In genomic region chr1:205273551-205273982, GRCh38 we compare ENCODE assay signal across 8 cellular contexts. TPM values are rescaled to one million over a fixed set of nuclear protein-coding genes. Genes with fewer than 3 reads are reported as not detected.
DNase-seq lines count a peak whose midpoint lies in the region; ATAC-seq, FAIRE-seq and TF ChIP-seq lines count a peak whose summit lies in the region.

No MANE protein-coding gene starts in this region.

- CTCF ChIA-PET in WTC11 (lab: Charles Lee), result interaction anchor here (0.6 to 13.3 kb wide), 59 partner anchors 9 to 349 kb away, joined by 3 to 684 read pairs (median 5); partner anchors contain the start of genes BLACAT1, KLHDC8A, NUAK2 and TMCC2

- no peaks in the 10 kb centered on the region for H3K27me3 Mint-ChIP-seq in WTC11 (ENCODE audit: low read depth)

- peak; percentile 94 for FAIRE-seq in bronchial epithelial cell (lab: Jason Lieb, UNC)

- no peaks in the 10 kb centered on the region for H3K9me3 Mint-ChIP-seq in WTC11

- H3K4me1 Mint-ChIP-seq in WTC11, result peaks cover 17% of the 10 kb centered on the region

- H3K27ac Mint-ChIP-seq in WTC11, result peak overlapping the region; percentile 83

- H3K4me3 ChIP-seq in GM12864 (ENCODE audit: low read depth, low read length) (no peak overlapping the region), bronchial epithelial cell (ENCODE audit: low read depth, low read length) (no peak overlapping the region)

- TF ChIP-seq CTCF in GM12864 (IDR thresholded peaks at IDR 0.05; ENCODE audit: low read depth, low read length, missing control alignments) (peak; percentile 99), WTC11 (IDR thresholded peaks at IDR 0.05) (peak; percentile 97), bronchial epithelial cell (IDR thresholded peaks at IDR 0.05; ENCODE audit: insufficient read depth, low read length, severe bottlenecking) (peak; percentile 99)

- peaks cover 5% of the 10 kb centered on the region for H3K36me3 Mint-ChIP-seq in WTC11

- no peaks in the 10 kb centered on the region for H3K36me3 ChIP-seq in bronchial epithelial cell (ENCODE audit: control insufficient read depth, insufficient read depth, low read length)

- ATAC-seq in HG03108 (IDR thresholded peaks at IDR 0.05; ENCODE audit: unreplicated experiment), result peak; percentile 70
- ATAC-seq in WTC11, result peak; percentile 78
- no peak for ATAC-seq in GM21360 (IDR thresholded peaks at IDR 0.05; ENCODE audit: unreplicated experiment)

- POLR2A ChIA-PET in WTC11 (lab: Charles Lee), result interaction anchor here (0.6 to 4.0 kb wide), 14 partner anchors 9 to 56 kb away, joined by 3 to 46 read pairs (median 6); partner anchors contain the start of genes NUAK2 and TMCC2

- peak; percentile 37 for DNase-seq in GM12864 (ENCODE audit: low read depth)
- peak; percentile 85 for DNase-seq in NCI-H2196 treated with DMSO at 0.1 percent for 48 hours (lab: John Stamatoyannopoulos, UW; ENCODE audit: unreplicated experiment)
- peak; percentile 95 for DNase-seq in WTC11 (ENCODE audit: low spot score)
- DNase-seq in bronchial epithelial cell (ENCODE audit: low read depth), result peak; percentile 64
- DNase-seq in islet precursor cell, result peak; percentile 95
- DNase-seq in stimulated activated CD4-positive, alpha-beta T cell treated with anti-CD3 and anti-CD28 coated beads, Interleukin-1b, Interleukin-23, amount 100 ng/mL, for 1 hour (ENCODE audit: low read depth in 2 of 2), result peak; percentile 64 to 76

- no peaks in the 10 kb centered on the region for H3K27me3 ChIP-seq in bronchial epithelial cell (ENCODE audit: control insufficient read depth, insufficient read depth, low read length)

- no peak overlapping the region for H3K4me3 Mint-ChIP-seq in WTC11

TF ChIP-seq in WTC11, 78 proteins besides CTCF, POLR2A, EP300 and RAD21:
- 0 out of 2 replicates have a peak, but pooled peaks have one; percentile 8 for TF ChIP-seq ZBTB43 (CRISPR knock-in tag; IDR thresholded peaks at IDR 0.05)
- 0 out of 2 replicates have a peak, but pooled peaks have one; percentile 30 for TF ChIP-seq SP1 (CRISPR knock-in tag; conservative IDR thresholded peaks at IDR 0.05)
- no peak for TF ChIP-seq ATF3 (CRISPR knock-in tag; conservative IDR thresholded peaks at IDR 0.05)
TF ChIP-seq in WTC11: peak in this region for 2.

RNA-seq across cellular contexts. Expression of gene TMCC2, which starts 45.8 kb away (rescaled TPM):
- total RNA-seq in WTC11 (2021) (9.5 to 11.2 TPM (median 11.2 TPM) in 3 replicates), bronchial epithelial cell (0.51 and 0.53 TPM in 2 replicates)

RNA-seq across cellular contexts. Expression of gene NUAK2, which starts 48.0 kb away (rescaled TPM):
- 8.7 to 10.8 TPM (median 10.8 TPM) in 3 replicates for total RNA-seq in WTC11 (2021)
- 3.9 and 9.9 TPM in 2 replicates for total RNA-seq in bronchial epithelial cell

Comparison
In these comparisons a context has a peak if more than half of its experiments do, and no peak if none do; other contexts are left out.
1. DNase-seq: peak in every context shown above with its lines; median percentile 95 in WTC11; 95 in islet precursor cell; 85 in NCI-H2196 treated with DMSO at 0.1 percent for 48 hours; 70 in stimulated activated CD4-positive, alpha-beta T cell treated with anti-CD3 and anti-CD28 coated beads, Interleukin-1b, Interleukin-23, amount 100 ng/mL, for 1 hour; 64 in bronchial epithelial cell; 37 in GM12864.